Comparison of ENCODE assay signal across 3 cellular contexts in genomic region chr1:66085600-66085999, GRCh38.
"Had no signal": no experiment of that assay in that cellular context is flagged by ENCODE, and none has a peak within 500 bp of the region (broad histone marks: within the 10 kb centered on the region; RNA-seq: fewer than 3 reads in every experiment).

No MANE protein-coding gene starts in this region.

- DNase-seq: GDM1, GF-D8 had no signal

- H3K4me3 ChIP-seq: GM12878 had no signal
